8 cellular contexts compared by ENCODE assay signal in genomic region chr5:10354048-10354872, GRCh38. TPM values are rescaled to one million over a fixed set of nuclear protein-coding genes. Genes with fewer than 3 reads are reported as not detected.
DNase-seq lines count a peak whose midpoint lies in the region; ATAC-seq and TF ChIP-seq lines count a peak whose summit lies in the region.

No MANE protein-coding gene starts in this region.

- TF ChIP-seq CTCF in AG04450 (IDR thresholded peaks at IDR 0.05; ENCODE audit: low read depth, low read length): no peak
- no peak for TF ChIP-seq CTCF in parathyroid adenoma (IDR thresholded peaks at IDR 0.05)

- DNase-seq in AG04450 (ENCODE audit: low read depth, low spot score): no peak
- DNase-seq in OCI-M1 (lab: John Stamatoyannopoulos, UW): peak; percentile 81
- peak; percentile 83 for DNase-seq in activated effector memory CD4-positive, alpha-beta T cell treated with anti-CD3 and anti-CD28 coated beads, Interleukin-2, amount 50 U/mL, for 16 hours
- DNase-seq in glomerular visceral epithelial cell (ENCODE audit: extremely low spot score): peak; percentile 44
- DNase-seq in NCI-H1048 (lab: John Stamatoyannopoulos, UW): no peak

- H3K27ac ChIP-seq in AG04450 (ENCODE audit: low read depth, low read length) (peak overlapping the region; percentile 42), parathyroid adenoma (peak overlapping the region; percentile 96)

- peak overlapping the region; percentile 82 for H3K4me2 ChIP-seq in parathyroid adenoma (ENCODE audit: low read length)

- ATAC-seq in GM18907 (IDR thresholded peaks at IDR 0.05; ENCODE audit: unreplicated experiment) (peak; percentile 33), HG03175 (IDR thresholded peaks at IDR 0.05; ENCODE audit: unreplicated experiment) (peak; percentile 20)

- peaks cover 16% of the 10 kb centered on the region for H3K4me1 ChIP-seq in parathyroid adenoma

- CTCF ChIA-PET in AG04450 (lab: Charles Lee): interaction anchor here (0.6 to 1.3 kb wide), 3 partner anchors 24 to 70 kb away, joined by 3 read pairs; no protein-coding TSS in a partner anchor

- H3K9me3 ChIP-seq in AG04450 (ENCODE audit: control insufficient read depth, insufficient read depth, low read length) (no peaks in the 10 kb centered on the region; the same call in 1 of the 2 replicates), parathyroid adenoma (ENCODE audit: control insufficient read depth, low read length) (no peaks in the 10 kb centered on the region)

- no peaks in the 10 kb centered on the region for H3K36me3 ChIP-seq in parathyroid adenoma (ENCODE audit: control insufficient read depth, insufficient read depth, low read length)

- POLR2A ChIA-PET in AG04450 (lab: Yijun Ruan, JAX): interaction anchor here (0.6 to 1.9 kb wide), 12 partner anchors 14 to 105 kb away, joined by 3 to 24 read pairs (median 4); partner anchors contain the start of genes ATPSCKMT and CCT5

- H2AFZ ChIP-seq in parathyroid adenoma: peak overlapping the region; percentile 88

- peaks cover 37% of the 10 kb centered on the region for H3K79me2 ChIP-seq in parathyroid adenoma

- H3K4me3 ChIP-seq in AG04450 (ENCODE audit: low read depth, low read length) (peak overlapping the region; percentile 82), parathyroid adenoma (ENCODE audit: low read depth, low read length) (peak overlapping the region; percentile 85)

- H3K9ac ChIP-seq in parathyroid adenoma: peak overlapping the region; percentile 87

- no peaks in the 10 kb centered on the region for H3K27me3 ChIP-seq in AG04450 (ENCODE audit: control insufficient read depth, insufficient read depth, low read length)
- H3K27me3 ChIP-seq in parathyroid adenoma (ENCODE audit: control insufficient read depth, insufficient read depth, low read length): no peaks in the 10 kb centered on the region

RNA-seq across cellular contexts. Expression of gene MARCHF6, which starts 0.8 kb away (rescaled TPM):
- 102 and 136 TPM in 2 replicates for polyA plus RNA-seq in AG04450 (2011; rRNA removed)
- 301 and 401 TPM in 2 replicates for polyA minus RNA-seq in AG04450 (2011; rRNA and poly(A)+ RNA removed)

RNA-seq across cellular contexts. Expression of gene CMBL, which starts 46.6 kb away (rescaled TPM):
- 37.2 and 43.0 TPM in 2 replicates for polyA plus RNA-seq in AG04450 (2011; rRNA removed)
- polyA minus RNA-seq in AG04450 (2011; rRNA and poly(A)+ RNA removed): 41.7 and 49.0 TPM in 2 replicates

Comparison
In these comparisons a context has a peak if more than half of its experiments do, and no peak if none do; other contexts are left out.
1. DNase-seq: peak in OCI-M1 (single experiment), activated effector memory CD4-positive, alpha-beta T cell treated with anti-CD3 and anti-CD28 coated beads, Interleukin-2, amount 50 U/mL, for 16 hours (single experiment) and glomerular visceral epithelial cell (single experiment); none in AG04450 (single experiment) and NCI-H1048 (single experiment).